17 cellular contexts compared by ENCODE assay signal in genomic region chr10:6694447-6695155, GRCh38.
DNase-seq lines count a peak whose midpoint lies in the region; ATAC-seq and TF ChIP-seq lines count a peak whose summit lies in the region.
"Had no signal": no experiment of that assay in that cellular context is flagged by ENCODE, and none has a peak within 500 bp of the region (broad histone marks: within the 10 kb centered on the region; RNA-seq: fewer than 3 reads in every experiment).

No MANE protein-coding gene starts in this region.

- TF ChIP-seq CTCF in testis (IDR thresholded peaks at IDR 0.05), result no peak

- H3K27me3 ChIP-seq in testis, result no peaks in the 10 kb centered on the region
- H3K27me3 ChIP-seq: ovary had no signal

- 86 to 87% methylated on average over 9 of the region's 9 CpGs for WGBS in testis, 2 donors

- no peaks in the 10 kb centered on the region for H3K9me3 ChIP-seq in testis
- H3K9me3 ChIP-seq: HAP-1, ovary, thoracic aorta had no signal

- no peaks in the 10 kb centered on the region for H3K4me1 ChIP-seq in testis
- H3K4me1 ChIP-seq: HAP-1 had no signal

- H3K27ac ChIP-seq in testis, result no peak overlapping the region
- H3K27ac ChIP-seq: ovary, thoracic aorta had no signal

- no peak overlapping the region for H3K4me3 ChIP-seq in testis
- H3K4me3 ChIP-seq: HAP-1, ovary, thoracic aorta had no signal

- DNase-seq in stimulated activated CD4-positive, alpha-beta T cell treated with anti-CD3 and anti-CD28 coated beads, Interleukin-15, amount 100 ng/mL, for 24 hours, result peak; percentile 9
- DNase-seq in stimulated activated CD4-positive, alpha-beta T cell treated with anti-CD3 and anti-CD28 coated beads, Interleukin-4, amount 100 ng/mL, for 24 hours, result no peak
- DNase-seq in M059J (ENCODE audit: low read depth), result peak; percentile 74
- DNase-seq in fibroblast of gingiva (ENCODE audit: low read depth), result peak; percentile 6
- no peak for DNase-seq in testis
- no peak for DNase-seq in effector CD8-positive, alpha-beta T cell (lab: John Stamatoyannopoulos, UW)
- DNase-seq: activated gamma-delta T cell treated with Interleukin-2 at 50 U/mL for 16 hours; erythroblast; glutamatergic neuron; NCI-H1436; ovary; stimulated activated CD4-positive, alpha-beta T cell treated with anti-CD3 and anti-CD28 coated beads, Interleukin-4, amount 100 ng/mL, for 4 hours; stimulated activated CD8-positive, alpha-beta memory T cell treated with anti-CD3 and anti-CD28 coated beads, Interleukin-4, amount 100 ng/mL, for 48 hours; SW 1271 had no signal

- intact Hi-C loops in testis (cut with DNase I; ENCODE audit: low total_unique reads), result no loop called here

- H3K36me3 ChIP-seq in testis (ENCODE audit: low read depth, missing control alignments), result no peaks in the 10 kb centered on the region
- H3K36me3 ChIP-seq: HAP-1, ovary, thoracic aorta had no signal

- TF ChIP-seq POLR2A in testis (IDR thresholded peaks at IDR 0.05), result no peak

- ATAC-seq in HG02759 (IDR thresholded peaks at IDR 0.05; ENCODE audit: unreplicated experiment), result no peak

Comparison
In these comparisons a context has a peak if more than half of its experiments do, and no peak if none do; other contexts are left out.
1. DNase-seq: peak in stimulated activated CD4-positive, alpha-beta T cell treated with anti-CD3 and anti-CD28 coated beads, Interleukin-15, amount 100 ng/mL, for 24 hours (single experiment), M059J (single experiment) and fibroblast of gingiva (single experiment); none in stimulated activated CD4-positive, alpha-beta T cell treated with anti-CD3 and anti-CD28 coated beads, Interleukin-4, amount 100 ng/mL, for 24 hours (single experiment), testis (single experiment) and effector CD8-positive, alpha-beta T cell (single experiment).